ENCODE assay signal across 1 cellular context in the genomic region with DNA sequence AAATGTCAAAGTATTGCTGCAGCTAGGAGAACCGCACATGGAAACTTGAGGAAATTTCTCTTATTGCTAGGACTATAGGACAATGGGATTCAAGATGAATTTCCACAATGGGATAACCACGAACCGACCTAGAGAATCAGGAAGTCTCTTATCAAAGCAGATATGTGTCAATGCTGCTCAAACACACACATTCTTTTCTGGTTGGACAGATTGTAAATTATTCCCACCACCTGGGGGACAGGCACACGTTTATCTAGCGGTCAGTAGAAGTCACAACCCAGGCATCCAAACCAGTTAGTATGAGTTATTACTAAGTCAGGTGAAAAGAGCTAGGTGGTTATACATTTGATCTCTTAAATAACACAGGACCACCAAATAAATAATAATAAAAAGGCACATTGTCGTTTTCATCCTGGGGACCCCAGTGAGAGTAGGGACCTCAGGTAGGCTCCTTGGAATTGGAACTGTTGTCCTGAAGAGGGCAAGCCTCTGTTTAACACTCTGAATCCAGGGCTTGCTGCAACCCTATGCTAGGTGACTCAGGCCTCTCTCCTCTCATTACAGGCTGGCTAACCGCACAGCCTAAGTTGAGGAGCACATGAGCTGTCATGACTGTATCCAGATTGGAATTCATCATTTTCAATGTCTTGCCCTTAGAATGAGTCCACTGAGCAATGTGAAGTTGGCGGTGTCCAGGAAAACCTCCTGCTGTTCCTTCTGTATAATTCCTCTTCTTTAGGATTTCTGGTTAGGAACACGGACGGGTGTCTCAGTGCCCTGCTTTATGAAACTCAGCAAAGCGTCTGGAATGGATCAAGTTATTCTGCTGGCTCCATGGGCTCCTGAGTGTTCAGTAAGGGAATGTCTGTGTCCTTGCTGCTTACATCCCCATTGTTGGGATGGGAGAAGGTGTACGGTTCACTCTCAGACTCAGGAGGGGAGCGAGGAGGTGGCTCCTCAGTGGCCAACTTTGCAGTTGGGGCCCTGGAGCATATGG.
TF ChIP-seq lines count a peak whose summit lies in the region.

No MANE protein-coding gene starts in this region.

TF ChIP-seq in K562, 482 proteins besides CTCF, POLR2A, EP300 and RAD21 (continued from another document):
- TF ChIP-seq TEAD4 (IDR thresholded peaks at IDR 0.05; ENCODE audit: low read length) (peak; percentile 68), TEAD4 (CRISPR knock-in tag; IDR thresholded peaks at IDR 0.05; ENCODE audit: borderline replicate concordance) (no peak), FOXM1 (IDR thresholded peaks at IDR 0.05; ENCODE audit: low read depth) (peak; percentile 42; the same call in 1 of the 2 replicates), FOXM1 (CRISPR knock-in tag; IDR thresholded peaks at IDR 0.05; ENCODE audit: low read depth) (no peak), JUND (IDR thresholded peaks at IDR 0.05; ENCODE audit: borderline replicate concordance, low read depth, low read length) (no peak; the same call in 1 of the 2 replicates), JUND (tag; IDR thresholded peaks at IDR 0.05; ENCODE audit: borderline replicate concordance, low read depth, low read length) (peak; percentile 22; the same call in 1 of the 3 replicates), SPI1 (IDR thresholded peaks at IDR 0.05; ENCODE audit: borderline replicate concordance, low read depth, low read length) (peak; percentile 67), DMBX1 (CRISPR knock-in tag; IDR thresholded peaks at IDR 0.05; ENCODE audit: borderline replicate concordance) (0 out of 2 replicates have a peak, but pooled peaks have one; percentile 41), JUN (IDR thresholded peaks at IDR 0.05; ENCODE audit: borderline replicate concordance, low read depth, low read length) (0 out of 2 replicates have a peak, but pooled peaks have one; percentile 50), JUN (CRISPR knock-in tag; IDR thresholded peaks at IDR 0.05; ENCODE audit: borderline replicate concordance) (no peak), LEF1 (IDR thresholded peaks at IDR 0.05) (0 out of 2 replicates have a peak, but pooled peaks have one; percentile 21), ESRRA (IDR thresholded peaks at IDR 0.05; ENCODE audit: borderline replicate concordance, low read depth) (0 out of 2 replicates have a peak, but pooled peaks have one; percentile 16), ARID1B (IDR thresholded peaks at IDR 0.05) (peak; percentile 58), CTBP1 (IDR thresholded peaks at IDR 0.05; ENCODE audit: borderline replicate concordance) (peak; percentile 49; the same call in 1 of the 2 replicates), FOSL1 (tag; conservative IDR thresholded peaks at IDR 0.05) (peak; percentile 81)
- TF ChIP-seq, protein P1, sequence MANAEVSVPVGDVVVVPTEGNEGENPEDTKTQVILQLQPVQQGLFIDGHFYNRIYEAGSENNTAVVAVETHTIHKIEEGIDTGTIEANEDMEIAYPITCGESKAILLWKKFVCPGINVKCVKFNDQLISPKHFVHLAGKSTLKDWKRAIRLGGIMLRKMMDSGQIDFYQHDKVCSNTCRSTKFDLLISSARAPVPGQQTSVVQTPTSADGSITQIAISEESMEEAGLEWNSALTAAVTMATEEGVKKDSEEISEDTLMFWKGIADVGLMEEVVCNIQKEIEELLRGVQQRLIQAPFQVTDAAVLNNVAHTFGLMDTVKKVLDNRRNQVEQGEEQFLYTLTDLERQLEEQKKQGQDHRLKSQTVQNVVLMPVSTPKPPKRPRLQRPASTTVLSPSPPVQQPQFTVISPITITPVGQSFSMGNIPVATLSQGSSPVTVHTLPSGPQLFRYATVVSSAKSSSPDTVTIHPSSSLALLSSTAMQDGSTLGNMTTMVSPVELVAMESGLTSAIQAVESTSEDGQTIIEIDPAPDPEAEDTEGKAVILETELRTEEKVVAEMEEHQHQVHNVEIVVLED (CRISPR knock-in tag; IDR thresholded peaks at IDR 0.05): no peak
- TF ChIP-seq, protein P2, sequence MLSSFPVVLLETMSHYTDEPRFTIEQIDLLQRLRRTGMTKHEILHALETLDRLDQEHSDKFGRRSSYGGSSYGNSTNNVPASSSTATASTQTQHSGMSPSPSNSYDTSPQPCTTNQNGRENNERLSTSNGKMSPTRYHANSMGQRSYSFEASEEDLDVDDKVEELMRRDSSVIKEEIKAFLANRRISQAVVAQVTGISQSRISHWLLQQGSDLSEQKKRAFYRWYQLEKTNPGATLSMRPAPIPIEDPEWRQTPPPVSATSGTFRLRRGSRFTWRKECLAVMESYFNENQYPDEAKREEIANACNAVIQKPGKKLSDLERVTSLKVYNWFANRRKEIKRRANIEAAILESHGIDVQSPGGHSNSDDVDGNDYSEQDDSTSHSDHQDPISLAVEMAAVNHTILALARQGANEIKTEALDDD (IDR thresholded peaks at IDR 0.05): peak; percentile 93
- TF ChIP-seq, protein P3, sequence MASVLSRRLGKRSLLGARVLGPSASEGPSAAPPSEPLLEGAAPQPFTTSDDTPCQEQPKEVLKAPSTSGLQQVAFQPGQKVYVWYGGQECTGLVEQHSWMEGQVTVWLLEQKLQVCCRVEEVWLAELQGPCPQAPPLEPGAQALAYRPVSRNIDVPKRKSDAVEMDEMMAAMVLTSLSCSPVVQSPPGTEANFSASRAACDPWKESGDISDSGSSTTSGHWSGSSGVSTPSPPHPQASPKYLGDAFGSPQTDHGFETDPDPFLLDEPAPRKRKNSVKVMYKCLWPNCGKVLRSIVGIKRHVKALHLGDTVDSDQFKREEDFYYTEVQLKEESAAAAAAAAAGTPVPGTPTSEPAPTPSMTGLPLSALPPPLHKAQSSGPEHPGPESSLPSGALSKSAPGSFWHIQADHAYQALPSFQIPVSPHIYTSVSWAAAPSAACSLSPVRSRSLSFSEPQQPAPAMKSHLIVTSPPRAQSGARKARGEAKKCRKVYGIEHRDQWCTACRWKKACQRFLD (CRISPR knock-in tag; IDR thresholded peaks at IDR 0.05): peak; percentile 37; the same call in 1 of the 2 replicates
